2 cellular contexts compared by ENCODE assay signal in genomic region chr14:95262511-95262891, GRCh38.
TF ChIP-seq lines count a peak whose summit lies in the region.

No MANE protein-coding gene starts in this region.

TF ChIP-seq in liver, 16 proteins besides CTCF, POLR2A, EP300 and RAD21:
- TF ChIP-seq ZBTB33 (IDR thresholded peaks at IDR 0.05): no peak
- TF ChIP-seq EGR1 (IDR thresholded peaks at IDR 0.05; ENCODE audit: low read depth in 2 of 2): no peak
- TF ChIP-seq YY1 (IDR thresholded peaks at IDR 0.05): no peak
- TF ChIP-seq GABPA (IDR thresholded peaks at IDR 0.05 in 1 of 2, conservative IDR thresholded peaks at IDR 0.05 in 1 of 2): no peak
- TF ChIP-seq HNF4G (IDR thresholded peaks at IDR 0.05): no peak
- TF ChIP-seq HNF4A (conservative IDR thresholded peaks at IDR 0.05): no peak
- no peak for TF ChIP-seq MAX (IDR thresholded peaks at IDR 0.05)
- TF ChIP-seq RXRA (IDR thresholded peaks at IDR 0.05): no peak
- TF ChIP-seq REST (IDR thresholded peaks at IDR 0.05): no peak
- TF ChIP-seq FOXA1 (IDR thresholded peaks at IDR 0.05): no peak
- TF ChIP-seq SP1 (IDR thresholded peaks at IDR 0.05): no peak
- TF ChIP-seq FOXA2 (IDR thresholded peaks at IDR 0.05): no peak
- no peak for TF ChIP-seq NR2F2 (IDR thresholded peaks at IDR 0.05)

TF ChIP-seq in HepG2, 621 proteins besides CTCF, POLR2A, EP300 and RAD21 (continued from another document):
- TF ChIP-seq ZUFSP (CRISPR knock-in tag; IDR thresholded peaks at IDR 0.05; ENCODE audit: borderline replicate concordance): no peak
- TF ChIP-seq MIXL1 (CRISPR knock-in tag; IDR thresholded peaks at IDR 0.05): no peak
- TF ChIP-seq ZNF276 (CRISPR knock-in tag; IDR thresholded peaks at IDR 0.05; ENCODE audit: low read depth): no peak
- no peak for TF ChIP-seq FOSL2 (CRISPR knock-in tag; IDR thresholded peaks at IDR 0.05)
- no peak for TF ChIP-seq RELA (CRISPR knock-in tag; IDR thresholded peaks at IDR 0.05)
- no peak for TF ChIP-seq ZNF749 (CRISPR knock-in tag; IDR thresholded peaks at IDR 0.05; ENCODE audit: borderline replicate concordance)
- no peak for TF ChIP-seq SMAD3 (CRISPR knock-in tag; IDR thresholded peaks at IDR 0.05)
- TF ChIP-seq NCOA2 (CRISPR knock-in tag; IDR thresholded peaks at IDR 0.05): no peak
- no peak for TF ChIP-seq HOXD1 (CRISPR knock-in tag; IDR thresholded peaks at IDR 0.05)
- no peak for TF ChIP-seq HNRNPLL (IDR thresholded peaks at IDR 0.05; ENCODE audit: low read depth, low read length, poor library complexity, severe bottlenecking)
- no peak for TF ChIP-seq ZFP36L2 (CRISPR knock-in tag; IDR thresholded peaks at IDR 0.05)
